25 cellular contexts compared by ENCODE assay signal in genomic region chr18:21309248-21309647, GRCh38.
"Had no signal": no experiment of that assay in that cellular context is flagged by ENCODE, and none has a peak within 500 bp of the region (broad histone marks: within the 10 kb centered on the region; RNA-seq: fewer than 3 reads in every experiment).

No MANE protein-coding gene starts in this region.

- H3K9me3 ChIP-seq: MG63 had no signal

- H3K36me3 ChIP-seq: brain microvascular endothelial cell, MG63 had no signal

- H3K27ac ChIP-seq: brain microvascular endothelial cell, SK-N-MC had no signal

- ATAC-seq: activated T-helper 17 cell treated with anti-CD3 and anti-CD28 coated beads, Interleukin-2, amount 50 U/mL, for 72 hours; PC-3; T-cell had no signal

- H3K4me3 ChIP-seq: MG63, SK-N-MC had no signal

- DNase-seq: activated B cell treated with CpG ODN at 0.5 μM for 24 hours; activated CD4-positive, alpha-beta memory T cell treated with anti-CD3 and anti-CD28 coated beads for 36 hours; activated CD4-positive, alpha-beta T cell treated with anti-CD3 and anti-CD28 coated beads for 1 hour; activated CD4-positive, alpha-beta T cell treated with anti-CD3 and anti-CD28 coated beads, Interleukin-2, amount 10 ng/mL, durations not matched to agents 7 days and 5 days; activated CD8-positive, alpha-beta memory T cell treated with anti-CD3 and anti-CD28 coated beads for 24 hours; activated gamma-delta T cell; activated naive CD4-positive, alpha-beta T cell treated with anti-CD3 and anti-CD28 coated beads for 36 hours; activated T-cell treated with anti-CD3 and anti-CD28 coated beads for 4 hours; activated T-cell treated with anti-CD3 and anti-CD28 coated beads, Interleukin-2, amount 50 U/mL, for 48 hours; brain microvascular endothelial cell; KG1; MG63; MV-4-11; NCI-H1092 treated with DMSO at 0.1 percent for 48 hours; NCI-H1436; NCI-H187; NCI-H2081; NCI-H446; NCI-H524; PC-3; T-cell; T-helper 2 cell; T1000 had no signal
